ENCODE assay signal across 29 cellular contexts in the genomic region with DNA sequence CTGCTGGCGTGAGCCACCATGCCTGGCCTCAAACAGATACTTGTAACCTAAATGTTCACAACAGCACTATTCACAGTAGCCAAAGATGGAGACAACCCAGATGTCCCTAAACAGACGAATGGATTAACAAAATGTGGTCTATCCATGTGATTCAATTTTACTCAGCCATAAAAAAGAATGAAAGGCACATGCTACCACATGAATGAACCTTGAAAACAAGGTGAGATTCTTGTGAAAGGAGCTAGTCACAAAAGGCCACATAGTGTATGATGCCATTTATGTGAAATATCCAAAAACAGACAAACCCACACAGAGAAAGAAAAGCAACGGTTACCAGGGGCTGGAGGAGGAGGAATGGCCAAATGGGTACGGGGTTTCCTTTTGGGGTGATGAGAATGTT.
"Had no signal": no experiment of that assay in that cellular context is flagged by ENCODE, and none has a peak within 500 bp of the region (broad histone marks: within the 10 kb centered on the region; RNA-seq: fewer than 3 reads in every experiment).

No MANE protein-coding gene starts in this region.

- H3K4me3 Mint-ChIP-seq: naive thymus-derived CD8-positive, alpha-beta T cell; nephron; neural crest cell; stimulated activated naive B cell treated with anti-CD40 and anti-IgM and Interleukin-4, amounts not matched to agents 10 μg/mL and 1 μg/mL and 100 μg/mL, for 72 hours had no signal

- H3K4me1 Mint-ChIP-seq: nephron, neural crest cell had no signal

- H3K27me3 Mint-ChIP-seq: naive thymus-derived CD8-positive, alpha-beta T cell; stimulated activated naive B cell treated with anti-CD40 and anti-IgM and Interleukin-4, amounts not matched to agents 10 μg/mL and 1 μg/mL and 100 μg/mL, for 72 hours had no signal

- ATAC-seq: left cardiac atrium; left lobe of liver; lower lobe of right lung; naive thymus-derived CD8-positive, alpha-beta T cell; pancreas; right cardiac atrium; sciatic nerve; stimulated activated naive B cell treated with anti-CD40 and anti-IgM and Interleukin-4, amounts not matched to agents 10 μg/mL and 1 μg/mL and 100 μg/mL, for 72 hours; stimulated activated naive CD8-positive, alpha-beta T cell treated with anti-CD3 and anti-CD28 coated beads, Interleukin-15, Interleukin-2, amounts not matched to agents 100 U/mL and 50 U/mL, for 24 hours had no signal

- H3K9me3 ChIP-seq: lower lobe of right lung, pancreas, prostate gland, stomach, testis, thyroid gland, transverse colon, upper lobe of left lung, vagina had no signal

- H3K4me1 ChIP-seq: lower lobe of right lung, prostate gland, testis, thyroid gland, vagina had no signal

- H3K9me3 Mint-ChIP-seq: naive thymus-derived CD8-positive, alpha-beta T cell; nephron; neural crest cell; stimulated activated naive B cell treated with anti-CD40 and anti-IgM and Interleukin-4, amounts not matched to agents 10 μg/mL and 1 μg/mL and 100 μg/mL, for 72 hours had no signal

- H3K4me3 ChIP-seq: lower lobe of right lung, pancreas, prostate gland, skin epidermis, stomach, testis, thyroid gland, transverse colon, upper lobe of left lung, vagina had no signal

- DNase-seq: islet precursor cell; left cardiac atrium; lower lobe of right lung; mammary epithelial cell; mesenchymal stem cell; naive thymus-derived CD8-positive, alpha-beta T cell; nucleus accumbens; pancreas; posterior cingulate gyrus; retina; right cardiac atrium; stimulated activated CD4-positive, alpha-beta T cell treated with anti-CD3 and anti-CD28 coated beads, Interleukin-12 subunit alpha, Interleukin-12 subunit beta, amount 100 ng/mL, for 4 hours; stimulated activated CD4-positive, alpha-beta T cell treated with anti-CD3 and anti-CD28 coated beads, Interleukin-15, amount 100 ng/mL, for 24 hours; stimulated activated CD4-positive, alpha-beta T cell treated with anti-CD3 and anti-CD28 coated beads, Interleukin-2, amount 100 ng/mL, for 24 hours; stimulated activated CD4-positive, alpha-beta T cell treated with anti-CD3 and anti-CD28 coated beads, Interleukin-4, amount 100 ng/mL, for 1 hour; stimulated activated naive B cell treated with anti-CD40 and anti-IgM and Interleukin-4, amounts not matched to agents 10 μg/mL and 1 μg/mL and 100 μg/mL, for 72 hours; stimulated activated naive CD8-positive, alpha-beta T cell treated with anti-CD3 and anti-CD28 coated beads, Interleukin-15, Interleukin-2, amounts not matched to agents 100 U/mL and 50 U/mL, for 24 hours; stomach; testis; thyroid gland; transverse colon; upper lobe of left lung had no signal

- H3K27me3 ChIP-seq: pancreas, stomach, testis, thyroid gland, transverse colon, upper lobe of left lung, vagina had no signal

- H3K27ac Mint-ChIP-seq: naive thymus-derived CD8-positive, alpha-beta T cell; nephron; stimulated activated naive B cell treated with anti-CD40 and anti-IgM and Interleukin-4, amounts not matched to agents 10 μg/mL and 1 μg/mL and 100 μg/mL, for 72 hours had no signal

- H3K27ac ChIP-seq: lower lobe of right lung, pancreas, prostate gland, skin epidermis, stomach, testis, thyroid gland, transverse colon, upper lobe of left lung, vagina had no signal

- H3K36me3 Mint-ChIP-seq: naive thymus-derived CD8-positive, alpha-beta T cell; stimulated activated naive B cell treated with anti-CD40 and anti-IgM and Interleukin-4, amounts not matched to agents 10 μg/mL and 1 μg/mL and 100 μg/mL, for 72 hours had no signal

- H3K36me3 ChIP-seq: lower lobe of right lung, pancreas, prostate gland, stomach, thyroid gland, transverse colon, upper lobe of left lung, vagina had no signal
